In genomic region chr17:57954421-57955182, GRCh38 we compare ENCODE assay signal across 8 cellular contexts. TPM values are rescaled to one million over a fixed set of nuclear protein-coding genes. Genes with fewer than 3 reads are reported as not detected.
A peak's percentile ranks its signal among the peaks of the same experiment; 100 is the strongest.
DNase-seq lines count a peak whose midpoint lies in the region; ATAC-seq, FAIRE-seq and TF ChIP-seq lines count a peak whose summit lies in the region.

No MANE protein-coding gene starts in this region.

- no peak for DNase-seq in activated CD4-positive, alpha-beta T cell treated with anti-CD3 and anti-CD28 coated beads for 36 hours
- DNase-seq in activated CD4-positive, alpha-beta T cell treated with anti-CD3 and anti-CD28 coated beads, Interleukin-2, amount 50 U/mL, for 4 hours: no peak
- peak; percentile 32 for DNase-seq in NCI-H2107 (lab: John Stamatoyannopoulos, UW)
- no peak for DNase-seq in astrocyte (ENCODE audit: low read depth)
- DNase-seq in hippocampal formation (lab: John Stamatoyannopoulos, UW): peak; percentile 65 to 68
- DNase-seq in prostate gland (ENCODE audit: low spot score): peak; percentile 59
- DNase-seq in GM13976 (ENCODE audit: low spot score): no peak

- ATAC-seq in activated CD4-positive, alpha-beta T cell treated with anti-CD3 and anti-CD28 coated beads for 36 hours: peak; percentile 11
- ATAC-seq in GM21367 (IDR thresholded peaks at IDR 0.05; ENCODE audit: unreplicated experiment): no peak

- H3K27me3 Mint-ChIP-seq in activated CD4-positive, alpha-beta T cell treated with anti-CD3 and anti-CD28 coated beads for 36 hours: peaks cover 33% of the 10 kb centered on the region
- H3K27me3 Mint-ChIP-seq in astrocyte (ENCODE audit: low read depth, unreplicated experiment): no peaks in the 10 kb centered on the region

- TF ChIP-seq CTCF in astrocyte (IDR thresholded peaks at IDR 0.05; ENCODE audit: insufficient read depth, low read depth, low read length) (no peak), prostate gland (IDR thresholded peaks at IDR 0.05) (no peak), GM13976 (IDR thresholded peaks at IDR 0.05; ENCODE audit: borderline replicate concordance, control extremely low read depth, extremely low read depth, insufficient read depth, missing control alignments) (no peak)

- H3K27ac Mint-ChIP-seq in activated CD4-positive, alpha-beta T cell treated with anti-CD3 and anti-CD28 coated beads for 36 hours: no peak overlapping the region
- peak overlapping the region; percentile 93 for H3K27ac Mint-ChIP-seq in astrocyte (ENCODE audit: unreplicated experiment)

- H3K9me3 ChIP-seq in astrocyte (ENCODE audit: insufficient read depth, low read depth, low read length) (no peaks in the 10 kb centered on the region), prostate gland (no peaks in the 10 kb centered on the region)

- H3K27ac ChIP-seq in astrocyte (ENCODE audit: low read depth, low read length): peak overlapping the region; percentile 57
- H3K27ac ChIP-seq in prostate gland: peak overlapping the region; percentile 96 to 97

- H3K36me3 Mint-ChIP-seq in activated CD4-positive, alpha-beta T cell treated with anti-CD3 and anti-CD28 coated beads for 36 hours (ENCODE audit: low read depth): no peaks in the 10 kb centered on the region
- H3K36me3 Mint-ChIP-seq in astrocyte (ENCODE audit: low read depth, unreplicated experiment): no peaks in the 10 kb centered on the region

- CTCF ChIA-PET in activated CD4-positive, alpha-beta T cell treated with anti-CD3 and anti-CD28 coated beads for 36 hours (lab: Charles Lee): interaction anchor here (0.8 to 2.0 kb wide), 7 partner anchors 8 to 95 kb away, joined by 3 to 7 read pairs (median 4); partner anchors contain the start of gene VEZF1

- in situ Hi-C loops in GM13976 (cut with MboI; ENCODE audit: low sequenced_read_pairs, unreplicated experiment): no loop called here

- peak overlapping the region; percentile 85 for H3K9ac ChIP-seq in astrocyte (ENCODE audit: low read length)

- H3K36me3 ChIP-seq in astrocyte (ENCODE audit: insufficient read depth, low read length) (no peaks in the 10 kb centered on the region), prostate gland (no peaks in the 10 kb centered on the region)

- peak overlapping the region; percentile 86 for H3K4me2 ChIP-seq in astrocyte (ENCODE audit: low read length)

- no peaks in the 10 kb centered on the region for H3K27me3 ChIP-seq in astrocyte (ENCODE audit: insufficient read depth, low read length)
- H3K27me3 ChIP-seq in prostate gland (replicated peaks; ENCODE audit: insufficient read depth): no peaks in the 10 kb centered on the region

- 1% methylated on average over 63 of the region's 84 CpGs for WGBS in prostate gland

- H3K4me3 Mint-ChIP-seq in activated CD4-positive, alpha-beta T cell treated with anti-CD3 and anti-CD28 coated beads for 36 hours: peak overlapping the region; percentile 56
- H3K4me3 Mint-ChIP-seq in astrocyte (ENCODE audit: unreplicated experiment): peak overlapping the region; percentile 91

- POLR2A ChIA-PET in activated CD4-positive, alpha-beta T cell treated with anti-CD3 and anti-CD28 coated beads for 36 hours (lab: Charles Lee): interaction anchor here (0.6 to 0.8 kb wide), 2 partner anchors 52 to 378 kb away, joined by 3 to 4 read pairs; no protein-coding TSS in a partner anchor

- H3K4me1 ChIP-seq in astrocyte (ENCODE audit: insufficient read depth, low read length) (peaks cover 37% of the 10 kb centered on the region), prostate gland (replicated peaks) (peaks cover 3% of the 10 kb centered on the region)

- TF ChIP-seq POLR2A in prostate gland (IDR thresholded peaks at IDR 0.05): no peak

- peak overlapping the region; percentile 67 for H3K4me3 ChIP-seq in astrocyte (ENCODE audit: insufficient read depth, low read depth, low read length)
- peak overlapping the region; percentile 93 to 94 for H3K4me3 ChIP-seq in prostate gland

- peak overlapping the region; percentile 67 for H2AFZ ChIP-seq in astrocyte (ENCODE audit: low read depth, low read length)

- no peaks in the 10 kb centered on the region for H3K9me3 Mint-ChIP-seq in activated CD4-positive, alpha-beta T cell treated with anti-CD3 and anti-CD28 coated beads for 36 hours (ENCODE audit: low read depth)
- peaks cover 2% of the 10 kb centered on the region for H3K9me3 Mint-ChIP-seq in astrocyte (ENCODE audit: unreplicated experiment)

- intact Hi-C loops in activated CD4-positive, alpha-beta T cell treated with anti-CD3 and anti-CD28 coated beads for 36 hours (cut with DNase I, micrococcal nuclease): loop anchor here (1.0 to 5.0 kb wide), 3 partner anchors 33 to 104 kb away; partner anchors contain the start of genes VEZF1 (in 2 of the 2) and MRPS23 (in 1 of the 2)
- intact Hi-C loops in prostate gland (cut with DNase I): loop anchor here (2.0 to 5.0 kb wide), 3 partner anchors 42 to 82 kb away; no protein-coding TSS in a partner anchor

- H3K4me1 Mint-ChIP-seq in activated CD4-positive, alpha-beta T cell treated with anti-CD3 and anti-CD28 coated beads for 36 hours: peaks cover 25% of the 10 kb centered on the region
- peaks cover 51% of the 10 kb centered on the region for H3K4me1 Mint-ChIP-seq in astrocyte (ENCODE audit: low read depth, unreplicated experiment)

- FAIRE-seq in astrocyte (lab: Jason Lieb, UNC): no peak

- no peaks in the 10 kb centered on the region for H4K20me1 ChIP-seq in astrocyte (ENCODE audit: insufficient read depth, low read length)

- H3K79me2 ChIP-seq in astrocyte (ENCODE audit: insufficient read depth, low read length): peaks cover 37% of the 10 kb centered on the region

RNA-seq across cellular contexts. Expression of gene CUEDC1, which starts 0.6 kb away (rescaled TPM):
- under 1 TPM in 1 of 2 experiments, not detected in 1; 0.14 TPM for total RNA-seq in activated CD4-positive, alpha-beta T cell treated with anti-CD3 and anti-CD28 coated beads for 36 hours
- 37.4 and 43.7 TPM in 2 replicates for total RNA-seq in astrocyte
- total RNA-seq in prostate gland: 10 to 100 TPM; 33.0 to 44.9 TPM

RNA-seq across cellular contexts. Expression of gene VEZF1, which starts 33.5 kb away (rescaled TPM):
- 10 to 100 TPM; 21.3 to 26.3 TPM for total RNA-seq in activated CD4-positive, alpha-beta T cell treated with anti-CD3 and anti-CD28 coated beads for 36 hours
- total RNA-seq in astrocyte (42.0 and 50.9 TPM in 2 replicates), prostate gland (10 to 100 TPM; 84.9 to 91.1 TPM)

RNA-seq across cellular contexts. Expression of gene SRSF1, which starts 52.4 kb away (rescaled TPM):
- total RNA-seq in activated CD4-positive, alpha-beta T cell treated with anti-CD3 and anti-CD28 coated beads for 36 hours: 100 to 1,000 TPM; 271 to 368 TPM
- total RNA-seq in astrocyte (170 and 196 TPM in 2 replicates), prostate gland (100 to 1,000 TPM; 136 to 151 TPM)

Comparison
In these comparisons a context has a peak if more than half of its experiments do, and no peak if none do; other contexts are left out.
1. DNase-seq: peak in NCI-H2107 (single experiment), hippocampal formation (2 of 2) and prostate gland (single experiment); none in activated CD4-positive, alpha-beta T cell treated with anti-CD3 and anti-CD28 coated beads for 36 hours (single experiment), activated CD4-positive, alpha-beta T cell treated with anti-CD3 and anti-CD28 coated beads, Interleukin-2, amount 50 U/mL, for 4 hours (0 of 2), astrocyte (single experiment) and GM13976 (single experiment).
2. RNA of gene CUEDC1, which starts 0.6 kb away (total RNA-seq): 33.0 to 44.9 TPM in prostate gland and 37.4 to 43.7 TPM in astrocyte; 0.14 TPM in activated CD4-positive, alpha-beta T cell treated with anti-CD3 and anti-CD28 coated beads for 36 hours; every median in the first group is over 10 times any median in the second.